In genomic region chr9:101324245-101324804, GRCh38 we compare ENCODE assay signal across 1 cellular context.
TF ChIP-seq lines count a peak whose summit lies in the region.

No MANE protein-coding gene starts in this region.

TF ChIP-seq in HepG2, 621 proteins besides CTCF, POLR2A, EP300 and RAD21 (continued from another document and continues in another):
- TF ChIP-seq STAT6 (CRISPR knock-in tag; IDR thresholded peaks at IDR 0.05; ENCODE audit: borderline replicate concordance) = no peak
- TF ChIP-seq SYNCRIP (IDR thresholded peaks at IDR 0.05; ENCODE audit: insufficient read depth, low read depth, low read length) = no peak
- peak; percentile 77 for TF ChIP-seq TCF7L2 (IDR thresholded peaks at IDR 0.05; ENCODE audit: low read depth, low read length)
- no peak for TF ChIP-seq CAMTA2 (CRISPR knock-in tag; IDR thresholded peaks at IDR 0.05; ENCODE audit: borderline replicate concordance)
- TF ChIP-seq ZNF790 (CRISPR knock-in tag; IDR thresholded peaks at IDR 0.05; ENCODE audit: borderline replicate concordance) = no peak
- TF ChIP-seq PTBP1 (IDR thresholded peaks at IDR 0.05; ENCODE audit: low read depth, low read length, poor library complexity, severe bottlenecking) = no peak
- no peak for TF ChIP-seq TP53 (CRISPR knock-in tag; conservative IDR thresholded peaks at IDR 0.05)
- no peak for TF ChIP-seq GLMP (CRISPR knock-in tag; IDR thresholded peaks at IDR 0.05; ENCODE audit: borderline replicate concordance)
- no peak for TF ChIP-seq ZNF484 (CRISPR knock-in tag; IDR thresholded peaks at IDR 0.05; ENCODE audit: borderline replicate concordance, low read depth)
- no peak for TF ChIP-seq PBX3 (CRISPR knock-in tag; IDR thresholded peaks at IDR 0.05; ENCODE audit: borderline replicate concordance)
- no peak for TF ChIP-seq FOXC1 (CRISPR knock-in tag; IDR thresholded peaks at IDR 0.05; ENCODE audit: borderline replicate concordance)
- 0 out of 2 replicates have a peak, but pooled peaks have one; percentile 18 for TF ChIP-seq ZNF749 (CRISPR knock-in tag; IDR thresholded peaks at IDR 0.05; ENCODE audit: borderline replicate concordance)
- no peak for TF ChIP-seq MAF1 (CRISPR knock-in tag; IDR thresholded peaks at IDR 0.05; ENCODE audit: borderline replicate concordance)
- TF ChIP-seq ZBTB46 (CRISPR knock-in tag; IDR thresholded peaks at IDR 0.05; ENCODE audit: borderline replicate concordance) = no peak
- TF ChIP-seq NRL (CRISPR knock-in tag; IDR thresholded peaks at IDR 0.05; ENCODE audit: borderline replicate concordance) = no peak
- TF ChIP-seq ZNF281 (CRISPR knock-in tag; IDR thresholded peaks at IDR 0.05; ENCODE audit: borderline replicate concordance) = 0 out of 2 replicates have a peak, but pooled peaks have one; percentile 12
- TF ChIP-seq SMARCC2 (IDR thresholded peaks at IDR 0.05) = no peak
- no peak for TF ChIP-seq SIN3A (IDR thresholded peaks at IDR 0.05; ENCODE audit: borderline replicate concordance, low read depth, low read length)
- no peak for TF ChIP-seq CREBL2 (CRISPR knock-in tag; IDR thresholded peaks at IDR 0.05; ENCODE audit: borderline replicate concordance)
- TF ChIP-seq ETS1 (CRISPR knock-in tag; IDR thresholded peaks at IDR 0.05) = no peak
- TF ChIP-seq RERE (CRISPR knock-in tag; IDR thresholded peaks at IDR 0.05; ENCODE audit: low read depth) = peak; percentile 62; the same call in 1 of the 2 replicates
- TF ChIP-seq ZNF512B (CRISPR knock-in tag; IDR thresholded peaks at IDR 0.05; ENCODE audit: borderline replicate concordance) = no peak
- TF ChIP-seq ZNF367 (CRISPR knock-in tag; IDR thresholded peaks at IDR 0.05; ENCODE audit: borderline replicate concordance) = no peak
- no peak for TF ChIP-seq RARG (CRISPR knock-in tag; IDR thresholded peaks at IDR 0.05; ENCODE audit: low read depth)
- TF ChIP-seq ATF3 (CRISPR knock-in tag; IDR thresholded peaks at IDR 0.05) = no peak
- no peak for TF ChIP-seq ZUFSP (CRISPR knock-in tag; IDR thresholded peaks at IDR 0.05; ENCODE audit: borderline replicate concordance)
- no peak for TF ChIP-seq ATF1 (CRISPR knock-in tag; IDR thresholded peaks at IDR 0.05)
- TF ChIP-seq POLR2AphosphoS2 (IDR thresholded peaks at IDR 0.05; ENCODE audit: low read depth, low read length) = no peak
